ENCODE assay signal across 1 cellular context in genomic region chr14:64801046-64801445, GRCh38.
TF ChIP-seq lines count a peak whose summit lies in the region.

No MANE protein-coding gene starts in this region.

TF ChIP-seq in IMR-90, 13 proteins besides CTCF, POLR2A, EP300 and RAD21 (continued from another document):
- TF ChIP-seq USF2 (IDR thresholded peaks at IDR 0.05; ENCODE audit: low read depth, low read length) (no peak), SMC3 (IDR thresholded peaks at IDR 0.05; ENCODE audit: low read depth, low read length) (no peak), MXI1 (IDR thresholded peaks at IDR 0.05; ENCODE audit: borderline replicate concordance, low read depth, low read length) (no peak), NFE2L2 (IDR thresholded peaks at IDR 0.05; ENCODE audit: low read depth, low read length) (no peak), MAFK (IDR thresholded peaks at IDR 0.05; ENCODE audit: low read depth, low read length) (no peak), RFX5 (IDR thresholded peaks at IDR 0.05; ENCODE audit: low read depth, low read length) (no peak), BHLHE40 (IDR thresholded peaks at IDR 0.05; ENCODE audit: low read depth, low read length) (no peak), RCOR1 (IDR thresholded peaks at IDR 0.05; ENCODE audit: insufficient replicate concordance, low read length) (no peak)
TF ChIP-seq in IMR-90: peak in this region for 0.
